10 cellular contexts compared by ENCODE assay signal in the genomic region with DNA sequence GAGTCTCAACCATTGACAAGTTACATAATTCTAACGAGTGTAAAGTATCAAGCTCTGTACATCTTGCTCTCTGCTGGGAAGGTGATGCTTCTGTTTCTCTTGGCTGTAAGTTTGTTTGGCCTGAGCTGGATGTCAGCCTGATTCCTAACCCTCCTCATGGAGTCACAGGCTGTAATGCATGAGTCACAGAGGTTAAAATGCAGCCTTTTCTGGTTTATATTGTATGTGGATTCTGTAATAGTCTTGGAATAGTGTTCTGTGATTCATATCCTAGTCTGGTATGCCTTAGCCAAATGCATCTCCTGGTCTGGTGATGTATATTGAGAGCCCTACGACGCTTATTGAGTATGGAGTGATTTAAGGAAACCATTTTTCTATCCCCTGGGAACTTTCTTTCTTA.
DNase-seq lines count a peak whose midpoint lies in the region; ATAC-seq, FAIRE-seq and TF ChIP-seq lines count a peak whose summit lies in the region.
"Had no signal": no experiment of that assay in that cellular context is flagged by ENCODE, and none has a peak within 500 bp of the region (broad histone marks: within the 10 kb centered on the region; RNA-seq: fewer than 3 reads in every experiment).

No MANE protein-coding gene starts in this region.

- H3K36me3 Mint-ChIP-seq in CD4-positive, alpha-beta memory T cell = no peaks in the 10 kb centered on the region

- H3K4me3 Mint-ChIP-seq in CD4-positive, alpha-beta memory T cell = no peak overlapping the region
- H3K4me3 Mint-ChIP-seq: activated naive CD4-positive, alpha-beta T cell treated with anti-CD3 and anti-CD28 coated beads, Interleukin-2, amount 50 U/mL, for 24 hours; neural crest cell had no signal

- intact Hi-C loops in pancreas (cut with DNase I) = no loop called here
- intact Hi-C loops in CD4-positive, alpha-beta memory T cell (cut with micrococcal nuclease) = no loop called here

- no peak overlapping the region for H3K27ac Mint-ChIP-seq in CD4-positive, alpha-beta memory T cell
- H3K27ac Mint-ChIP-seq: activated naive CD4-positive, alpha-beta T cell treated with anti-CD3 and anti-CD28 coated beads, Interleukin-2, amount 50 U/mL, for 24 hours had no signal

- peaks cover 0 to 2% (median 0%) of the 10 kb centered on the region in 8 donors for H3K9me3 Mint-ChIP-seq in CD4-positive, alpha-beta memory T cell
- H3K9me3 Mint-ChIP-seq: activated naive CD4-positive, alpha-beta T cell treated with anti-CD3 and anti-CD28 coated beads, Interleukin-2, amount 50 U/mL, for 24 hours had no signal

- DNase-seq in Caki2 (ENCODE audit: low read depth) = peak; percentile 93
- DNase-seq in RPMI7951 (ENCODE audit: low read depth) = peak; percentile 98
- peak; percentile 99 for DNase-seq in fibroblast of pulmonary artery (ENCODE audit: low read depth)
- peak in 1 of 6 donors; percentile 21 for DNase-seq in pancreas
- DNase-seq in CD4-positive, alpha-beta memory T cell = no peak
- DNase-seq in activated effector memory CD4-positive, alpha-beta T cell treated with Interleukin-2 at 50 U/mL for 16 hours = no peak
- DNase-seq in GM10266 (ENCODE audit: extremely low spot score) = no peak

- H3K4me3 ChIP-seq in fibroblast of pulmonary artery (replicated peaks; ENCODE audit: low read depth, low read length) (no peak overlapping the region), pancreas (no peak overlapping the region)
- H3K4me3 ChIP-seq in CD4-positive, alpha-beta memory T cell (ENCODE audit: low read length in 2 of 2) = no peak overlapping the region

- POLR2A ChIA-PET in CD4-positive, alpha-beta memory T cell (lab: Charles Lee; ENCODE audit: partially characterized antibody) = no interaction called here

- H3K4me1 Mint-ChIP-seq in CD4-positive, alpha-beta memory T cell = no peaks in the 10 kb centered on the region
- H3K4me1 Mint-ChIP-seq: activated naive CD4-positive, alpha-beta T cell treated with anti-CD3 and anti-CD28 coated beads, Interleukin-2, amount 50 U/mL, for 24 hours had no signal

- H3K4me1 ChIP-seq in pancreas = no peaks in the 10 kb centered on the region
- no peaks in the 10 kb centered on the region for H3K4me1 ChIP-seq in CD4-positive, alpha-beta memory T cell (ENCODE audit: insufficient read depth, low read length)

- H3K27me3 ChIP-seq in pancreas = no peaks in the 10 kb centered on the region
- no peaks in the 10 kb centered on the region for H3K27me3 ChIP-seq in CD4-positive, alpha-beta memory T cell (ENCODE audit: insufficient read depth, low read length)

- in situ Hi-C loops in Caki2 (cut with HindIII; ENCODE audit: low pct_unique_long_range_greater_than_20kb, low sequenced_read_pairs) = no loop called here

- peak overlapping the region in 1 of 4 donors; percentile 0 for H3K27ac ChIP-seq in pancreas
- H3K27ac ChIP-seq in CD4-positive, alpha-beta memory T cell (ENCODE audit: low read depth, low read length) = no peak overlapping the region

- CTCF ChIA-PET in CD4-positive, alpha-beta memory T cell (lab: Charles Lee; ENCODE audit: partially characterized antibody) = no interaction called here

- no peaks in the 10 kb centered on the region for H3K9me3 ChIP-seq in pancreas
- no peaks in the 10 kb centered on the region for H3K9me3 ChIP-seq in CD4-positive, alpha-beta memory T cell (ENCODE audit: control insufficient read depth in 1 of 2, low read length in 2 of 2)

- TF ChIP-seq CTCF in fibroblast of pulmonary artery (IDR thresholded peaks at IDR 0.05; ENCODE audit: low read length, missing control alignments) (no peak), pancreas (IDR thresholded peaks at IDR 0.05) (no peak), GM10266 (IDR thresholded peaks at IDR 0.05; ENCODE audit: control insufficient read depth, insufficient read depth, low read depth, missing control alignments) (no peak)

- 63 to 64% methylated on average over 3 of the region's 3 CpGs for WGBS in pancreas, 2 donors

- no peaks in the 10 kb centered on the region for H3K36me3 ChIP-seq in pancreas
- no peaks in the 10 kb centered on the region for H3K36me3 ChIP-seq in CD4-positive, alpha-beta memory T cell (ENCODE audit: insufficient read depth, low read length)

- ATAC-seq in pancreas (peak in 3 of 4 donors; percentile 35 to 83 (median 74)), GM18517 (IDR thresholded peaks at IDR 0.05; ENCODE audit: unreplicated experiment) (no peak)

- FAIRE-seq in pancreas (lab: Jason Lieb, UNC) = peak; percentile 59

- H3K27me3 Mint-ChIP-seq in CD4-positive, alpha-beta memory T cell = peaks cover 8 to 31% of the 10 kb centered on the region in 2 donors

Comparison
In these comparisons a context has a peak if more than half of its experiments do, and no peak if none do; other contexts are left out.
1. DNase-seq: peak in Caki2 (single experiment), RPMI7951 (single experiment) and fibroblast of pulmonary artery (single experiment); none in CD4-positive, alpha-beta memory T cell (0 of 5), activated effector memory CD4-positive, alpha-beta T cell treated with Interleukin-2 at 50 U/mL for 16 hours (single experiment) and GM10266 (single experiment).